16 cellular contexts compared by ENCODE assay signal in genomic region chr6:144298167-144298671, GRCh38. TPM values are rescaled to one million over a fixed set of nuclear protein-coding genes. Genes with fewer than 3 reads are reported as not detected.
DNase-seq lines count a peak whose midpoint lies in the region; ATAC-seq and TF ChIP-seq lines count a peak whose summit lies in the region.
"Had no signal": no experiment of that assay in that cellular context is flagged by ENCODE, and none has a peak within 500 bp of the region (broad histone marks: within the 10 kb centered on the region; RNA-seq: fewer than 3 reads in every experiment).

No MANE protein-coding gene starts in this region.

- H3K4me3 ChIP-seq in duodenal mucosa (ENCODE audit: low read depth in 1 of 2, low read length in 2 of 2) (peak overlapping the region; percentile 37 to 59), thyroid gland (replicated peaks in 1 of 3) (no peak overlapping the region)
- H3K4me3 ChIP-seq: esophagus muscularis mucosa had no signal

- intact Hi-C loops in thyroid gland (cut with DNase I), result no loop called here

- H3K9me3 ChIP-seq in KOPT-K1 (ENCODE audit: insufficient read depth, low read length, poor library complexity, severe bottlenecking) (no peaks in the 10 kb centered on the region), duodenal mucosa (ENCODE audit: control insufficient read depth in 1 of 2, low read length in 2 of 2) (no peaks in the 10 kb centered on the region), thyroid gland (no peaks in the 10 kb centered on the region)
- H3K9me3 ChIP-seq: esophagus muscularis mucosa had no signal

- H3K36me3 ChIP-seq in KOPT-K1 (ENCODE audit: insufficient read depth, low read length) (no peaks in the 10 kb centered on the region; the same call in 1 of the 2 replicates), duodenal mucosa (ENCODE audit: control insufficient read depth in 1 of 2, insufficient read depth in 2 of 2, low read length in 2 of 2) (no peaks in the 10 kb centered on the region), thyroid gland (no peaks in the 10 kb centered on the region)

- H3K27me3 Mint-ChIP-seq in mesothelial cell of epicardium (ENCODE audit: low read depth), result no peaks in the 10 kb centered on the region
- H3K27me3 Mint-ChIP-seq: dendritic cell treated with granulocyte-macrophage colony-stimulating factor and Interleukin-4, amounts not matched to agents 40 ng/mL and 50 ng/mL, for 4 days had no signal

- 76 to 84% methylated on average over 6 of the region's 6 CpGs for WGBS in thyroid gland, 2 donors

- peaks cover 6% of the 10 kb centered on the region for H3K9me3 Mint-ChIP-seq in mesothelial cell of epicardium
- H3K9me3 Mint-ChIP-seq: dendritic cell treated with granulocyte-macrophage colony-stimulating factor and Interleukin-4, amounts not matched to agents 40 ng/mL and 50 ng/mL, for 4 days had no signal

- TF ChIP-seq CTCF in mesothelial cell of epicardium (IDR thresholded peaks at IDR 0.05; ENCODE audit: unreplicated experiment) (no peak), thyroid gland (IDR thresholded peaks at IDR 0.05) (no peak)

- H3K9ac ChIP-seq in duodenal mucosa (ENCODE audit: low read depth in 1 of 2, low read length in 2 of 2), result no peak overlapping the region

- DNase-seq in mesothelial cell of epicardium (ENCODE audit: low spot score in 2 of 2, unreplicated experiment in 2 of 2) (no peak), thyroid gland (no peak), iPS-NIHi11 (ENCODE audit: low spot score) (no peak), SW 1271 (lab: John Stamatoyannopoulos, UW) (no peak)
- DNase-seq: activated CD4-positive, alpha-beta T cell treated with anti-CD3 and anti-CD28 coated beads, Interleukin-2, amount 50 U/mL, for 48 hours; activated naive CD4-positive, alpha-beta T cell treated with anti-CD3 and anti-CD28 coated beads, Interleukin-2, amount 50 U/mL, for 16 hours; activated T-cell treated with anti-CD3 and anti-CD28 coated beads, Interleukin-2, amount 50 U/mL, for 1 hour; C1 segment of cervical spinal cord; Kasumi-1; NCI-H1417 had no signal

- H3K27ac ChIP-seq in KOPT-K1 (ENCODE audit: low read depth, low read length, poor library complexity, severe bottlenecking) (peak overlapping the region; percentile 57), duodenal mucosa (ENCODE audit: low read depth, low read length) (no peak overlapping the region), thyroid gland (peak overlapping the region; percentile 74 to 87 (median 77))

- H3K27me3 ChIP-seq in duodenal mucosa (ENCODE audit: control insufficient read depth in 1 of 2, insufficient read depth in 2 of 2, low read length in 2 of 2) (no peaks in the 10 kb centered on the region), thyroid gland (no peaks in the 10 kb centered on the region)
- H3K27me3 ChIP-seq: esophagus muscularis mucosa had no signal

- no peak for ATAC-seq in GM19324 (IDR thresholded peaks at IDR 0.05; ENCODE audit: low FRiP score, unreplicated experiment)
- ATAC-seq in GM21367 (IDR thresholded peaks at IDR 0.05; ENCODE audit: unreplicated experiment), result no peak

- no peak overlapping the region for H3K4me3 Mint-ChIP-seq in mesothelial cell of epicardium
- H3K4me3 Mint-ChIP-seq: dendritic cell treated with granulocyte-macrophage colony-stimulating factor and Interleukin-4, amounts not matched to agents 40 ng/mL and 50 ng/mL, for 4 days had no signal

- TF ChIP-seq POLR2A in thyroid gland (IDR thresholded peaks at IDR 0.05), result no peak

- H3K4me1 ChIP-seq in duodenal mucosa (ENCODE audit: control insufficient read depth in 1 of 2, insufficient read depth in 2 of 2, low read length in 2 of 2) (peaks cover 16 to 18% of the 10 kb centered on the region in 2 donors), thyroid gland (peaks cover 35% of the 10 kb centered on the region in 2 donors)

- H3K4me1 Mint-ChIP-seq in mesothelial cell of epicardium, result peaks cover 20% of the 10 kb centered on the region

- peak overlapping the region; percentile 32 for H3K27ac Mint-ChIP-seq in mesothelial cell of epicardium
- H3K27ac Mint-ChIP-seq: dendritic cell treated with granulocyte-macrophage colony-stimulating factor and Interleukin-4, amounts not matched to agents 40 ng/mL and 50 ng/mL, for 4 days had no signal

- peaks cover 18% of the 10 kb centered on the region for H3K36me3 Mint-ChIP-seq in mesothelial cell of epicardium

RNA-seq across cellular contexts. Expression of gene UTRN, which starts 13.1 kb away (rescaled TPM):
- total RNA-seq in mesothelial cell of epicardium (133 to 148 TPM (median 146 TPM) in 3 replicates), thyroid gland (100 to 1,000 TPM; 383 to 473 (median 415) TPM)

Comparison
In these comparisons a context has a peak if more than half of its experiments do, and no peak if none do; other contexts are left out.
1. H3K4me3 ChIP-seq: peak in duodenal mucosa (2 of 2); none in thyroid gland (0 of 3).